8 cellular contexts compared by ENCODE assay signal in the genomic region with DNA sequence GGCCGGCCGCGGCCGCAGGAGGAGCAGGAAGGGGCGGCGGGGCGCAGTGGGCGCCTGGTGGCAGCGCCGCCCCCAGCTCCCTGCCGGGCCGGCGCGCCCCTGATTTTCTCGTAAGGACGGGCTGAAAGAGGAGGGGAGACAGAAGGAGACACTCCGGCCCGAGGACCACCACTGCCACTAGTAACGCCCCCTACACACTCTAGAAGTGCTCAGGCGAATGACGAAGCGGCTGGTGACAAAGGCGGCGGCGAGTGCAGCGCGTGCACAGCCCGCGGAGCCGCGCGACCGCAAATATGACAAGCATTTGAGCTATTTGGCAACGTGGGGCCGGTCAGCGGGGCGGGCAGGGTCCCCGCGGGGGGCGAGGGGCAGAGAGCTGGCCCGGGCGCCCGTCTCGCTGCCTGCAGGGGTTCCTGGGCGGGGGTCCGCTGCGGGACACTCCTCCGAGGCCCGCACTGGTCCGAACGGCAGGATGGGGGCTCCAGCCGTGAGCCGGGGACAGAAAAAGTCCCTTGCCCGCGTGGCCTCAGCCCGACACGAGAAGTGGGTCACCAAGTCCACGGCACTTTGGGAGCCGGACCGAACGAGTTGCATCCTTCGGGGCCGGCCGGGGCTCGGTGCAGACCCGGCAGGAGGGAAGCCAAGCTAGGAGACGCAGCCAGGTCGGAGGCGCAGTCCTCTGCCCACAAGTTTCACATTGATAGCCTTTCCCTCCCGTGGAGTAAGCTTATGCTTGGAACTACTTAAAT. TPM values are rescaled to one million over a fixed set of nuclear protein-coding genes. Genes with fewer than 3 reads are reported as not detected.
DNase-seq lines count a peak whose midpoint lies in the region; ATAC-seq and TF ChIP-seq lines count a peak whose summit lies in the region.

No MANE protein-coding gene starts in this region.

- H3K36me3 ChIP-seq in HUES64 (ENCODE audit: insufficient read depth, low read length) (no peaks in the 10 kb centered on the region), RWPE2 (ENCODE audit: low read depth) (no peaks in the 10 kb centered on the region)

- peak overlapping the region; percentile 93; the same call in 1 of the 2 replicates for H3K27ac ChIP-seq in HUES64 (ENCODE audit: low read depth, low read length)
- peak overlapping the region; percentile 88 for H3K27ac ChIP-seq in RWPE2 (ENCODE audit: poor library complexity, severe bottlenecking)

- H3K27me3 ChIP-seq in HUES64 (ENCODE audit: insufficient read depth, low read length) = peaks cover 39% of the 10 kb centered on the region
- H3K27me3 ChIP-seq in RWPE2 (ENCODE audit: insufficient read depth, poor library complexity, severe bottlenecking) = no peaks in the 10 kb centered on the region

- under 1% methylated on average over 70 of the region's 70 CpGs for WGBS in HUES64

- H3K4me1 ChIP-seq in HUES64 (ENCODE audit: insufficient read depth, low read length) (peaks cover 28% of the 10 kb centered on the region), RWPE2 (ENCODE audit: insufficient read depth, poor library complexity, severe bottlenecking) (peaks cover 24% of the 10 kb centered on the region)

- no peak for TF ChIP-seq CTCF in RWPE2 (IDR thresholded peaks at IDR 0.05; ENCODE audit: poor library complexity, severe bottlenecking)
- TF ChIP-seq CTCF in fibroblast of the aortic adventitia (IDR thresholded peaks at IDR 0.05; ENCODE audit: insufficient read depth, low read length) = no peak
- TF ChIP-seq CTCF in omental fat pad (IDR thresholded peaks at IDR 0.05) = no peak

- H3K9me3 ChIP-seq in HUES64 (ENCODE audit: insufficient read depth, low read depth, low read length) (no peaks in the 10 kb centered on the region), RWPE2 (ENCODE audit: severe bottlenecking) (no peaks in the 10 kb centered on the region)

- peak overlapping the region; percentile 65 for H3K4me3 ChIP-seq in HUES64 (ENCODE audit: low read length)
- peak overlapping the region; percentile 77 for H3K4me3 ChIP-seq in RWPE2 (ENCODE audit: severe bottlenecking)
- peak overlapping the region; percentile 76 for H3K4me3 ChIP-seq in fibroblast of the aortic adventitia (ENCODE audit: low read depth, low read length)

- DNase-seq in DMS114 treated with DMSO at 0.1 percent for 48 hours (lab: John Stamatoyannopoulos, UW; ENCODE audit: unreplicated experiment) (peak; percentile 41), RWPE2 (ENCODE audit: low spot score) (no peak), fibroblast of the aortic adventitia (ENCODE audit: low read depth) (peak; percentile 83), omental fat pad (ENCODE audit: low spot score) (no peak), superior temporal gyrus (ENCODE audit: extremely low spot score) (no peak)
- DNase-seq in activated effector memory CD4-positive, alpha-beta T cell treated with anti-CD3 and anti-CD28 coated beads, Interleukin-2, amount 50 U/mL, for 16 hours = peak; percentile 85

- peak; percentile 42 for ATAC-seq in GM21528 (IDR thresholded peaks at IDR 0.05; ENCODE audit: low FRiP score, unreplicated experiment)
- ATAC-seq in RWPE2 (ENCODE audit: low read depth) = peak; percentile 26
- peak; percentile 60 for ATAC-seq in omental fat pad (ENCODE audit: low FRiP score)

- H3K9ac ChIP-seq in HUES64 (ENCODE audit: low read depth, low read length) = peak overlapping the region; percentile 91

RNA-seq across cellular contexts. Expression of a gene that starts 0.5 kb away (rescaled TPM):
- 5.4 TPM for polyA plus RNA-seq in HUES64 (2013, experiment 1 of 2)
- polyA plus RNA-seq in HUES64 (2013, experiment 2 of 2) = 8.2 TPM
- 19.1 and 34.4 TPM in 2 replicates for total RNA-seq in fibroblast of the aortic adventitia (ENCODE audit: low replicate concordance)
- total RNA-seq in omental fat pad = 10 to 100 TPM; 13.1 to 42.2 (median 16.6) TPM

Comparison
In these comparisons a context has a peak if more than half of its experiments do, and no peak if none do; other contexts are left out.
1. DNase-seq: peak in DMS114 treated with DMSO at 0.1 percent for 48 hours (single experiment), activated effector memory CD4-positive, alpha-beta T cell treated with anti-CD3 and anti-CD28 coated beads, Interleukin-2, amount 50 U/mL, for 16 hours (single experiment) and fibroblast of the aortic adventitia (single experiment); none in RWPE2 (single experiment), omental fat pad (single experiment) and superior temporal gyrus (single experiment).
2. Peak in every context shown above with its lines, with median percentiles within 50 percentile points of each other: ATAC-seq and H3K4me3 ChIP-seq.